Comparison of ENCODE assay signal across 21 cellular contexts in genomic region chr7:40162516-40162915, GRCh38. TPM values are rescaled to one million over a fixed set of nuclear protein-coding genes. Genes with fewer than 3 reads are reported as not detected.
"Had no signal": no experiment of that assay in that cellular context is flagged by ENCODE, and none has a peak within 500 bp of the region (broad histone marks: within the 10 kb centered on the region; RNA-seq: fewer than 3 reads in every experiment).

No MANE protein-coding gene starts in this region.

- H3K36me3 Mint-ChIP-seq: activated CD4-positive, alpha-beta memory T cell treated with anti-CD3 and anti-CD28 coated beads for 36 hours; natural killer cell treated with Interleukin-12 subunit alpha and Interleukin-12 subunit beta and Interleukin-15 and Interleukin-18, amount 100 ng/mL, for 72 hours; stimulated activated memory B cell treated with anti-CD40 and anti-IgM and Interleukin-4, amounts not matched to agents 10 μg/mL and 1 μg/mL and 100 μg/mL, for 72 hours; T-cell had no signal

- H3K4me3 ChIP-seq: esophagus muscularis mucosa, right lobe of liver, thoracic aorta, upper lobe of right lung had no signal

- H3K27me3 Mint-ChIP-seq: activated B cell treated with CpG ODN at 0.5 μM for 24 hours; stimulated activated memory B cell treated with anti-CD40 and anti-IgM and Interleukin-4, amounts not matched to agents 10 μg/mL and 1 μg/mL and 100 μg/mL, for 72 hours had no signal

- H3K36me3 ChIP-seq: esophagus muscularis mucosa, neutrophil, right lobe of liver, thoracic aorta, upper lobe of right lung had no signal

- H2AFZ ChIP-seq: parathyroid adenoma had no signal

- H3K27ac ChIP-seq: esophagus muscularis mucosa, neutrophil, parathyroid adenoma, right lobe of liver, thoracic aorta, upper lobe of right lung had no signal

- H3K79me2 ChIP-seq: parathyroid adenoma had no signal

- DNase-seq: activated B cell treated with CpG ODN at 0.5 μM for 24 hours; activated CD4-positive, alpha-beta memory T cell treated with anti-CD3 and anti-CD28 coated beads for 36 hours; activated CD4-positive, alpha-beta T cell treated with anti-CD3 and anti-CD28 coated beads for 4 hours; activated naive CD4-positive, alpha-beta T cell treated with Interleukin-2 at 50 U/mL for 16 hours; activated T-cell treated with anti-CD3 and anti-CD28 coated beads for 4 hours; anterior cingulate cortex; cerebellar nuclear complex; effector CD8-positive, alpha-beta T cell; left cardiac atrium; mesendoderm; right lobe of liver; stimulated activated CD4-positive, alpha-beta T cell treated with anti-CD3 and anti-CD28 coated beads, Interleukin-4, amount 100 ng/mL, for 4 hours; T-cell; upper lobe of right lung had no signal

- ATAC-seq: left cardiac atrium; natural killer cell treated with Interleukin-12 subunit alpha and Interleukin-12 subunit beta and Interleukin-15 and Interleukin-18, amount 100 ng/mL, for 72 hours; right lobe of liver; stimulated activated memory B cell treated with anti-CD40 and anti-IgM and Interleukin-4, amounts not matched to agents 10 μg/mL and 1 μg/mL and 100 μg/mL, for 72 hours; T-cell; upper lobe of right lung had no signal

- H3K27ac Mint-ChIP-seq: activated B cell treated with CpG ODN at 0.5 μM for 24 hours; activated CD4-positive, alpha-beta memory T cell treated with anti-CD3 and anti-CD28 coated beads for 36 hours; activated T-helper 1 cell treated with anti-CD3 and anti-CD28 coated beads, Interleukin-12 subunit alpha, Interleukin-12 subunit beta, Interleukin-2, Interleukin-4 antibody, amounts not matched to agents 30 ng/mL and 10 ng/mL and 1 ng/mL, durations not matched to agents 14 hours and 24 hours and 36 hours; natural killer cell treated with Interleukin-12 subunit alpha and Interleukin-12 subunit beta and Interleukin-15 and Interleukin-18, amount 100 ng/mL, for 72 hours; stimulated activated memory B cell treated with anti-CD40 and anti-IgM and Interleukin-4, amounts not matched to agents 10 μg/mL and 1 μg/mL and 100 μg/mL, for 72 hours; T-cell had no signal

- H3K4me1 Mint-ChIP-seq: activated B cell treated with CpG ODN at 0.5 μM for 24 hours; stimulated activated memory B cell treated with anti-CD40 and anti-IgM and Interleukin-4, amounts not matched to agents 10 μg/mL and 1 μg/mL and 100 μg/mL, for 72 hours; T-cell had no signal

- H3K4me1 ChIP-seq: esophagus muscularis mucosa, parathyroid adenoma, right lobe of liver, upper lobe of right lung had no signal

- H3K9me3 ChIP-seq: esophagus muscularis mucosa, neutrophil, right lobe of liver, thoracic aorta, upper lobe of right lung had no signal

- H3K4me3 Mint-ChIP-seq: activated B cell treated with CpG ODN at 0.5 μM for 24 hours; activated CD4-positive, alpha-beta memory T cell treated with anti-CD3 and anti-CD28 coated beads for 36 hours; activated T-helper 1 cell treated with anti-CD3 and anti-CD28 coated beads, Interleukin-12 subunit alpha, Interleukin-12 subunit beta, Interleukin-2, Interleukin-4 antibody, amounts not matched to agents 30 ng/mL and 10 ng/mL and 1 ng/mL, durations not matched to agents 14 hours and 24 hours and 36 hours; natural killer cell treated with Interleukin-12 subunit alpha and Interleukin-12 subunit beta and Interleukin-15 and Interleukin-18, amount 100 ng/mL, for 72 hours; stimulated activated memory B cell treated with anti-CD40 and anti-IgM and Interleukin-4, amounts not matched to agents 10 μg/mL and 1 μg/mL and 100 μg/mL, for 72 hours; T-cell had no signal

- H3K9ac ChIP-seq: parathyroid adenoma had no signal

- H3K27me3 ChIP-seq: esophagus muscularis mucosa, neutrophil, right lobe of liver, upper lobe of right lung had no signal

- H3K9me3 Mint-ChIP-seq: activated B cell treated with CpG ODN at 0.5 μM for 24 hours; activated CD4-positive, alpha-beta memory T cell treated with anti-CD3 and anti-CD28 coated beads for 36 hours; activated T-helper 1 cell treated with anti-CD3 and anti-CD28 coated beads, Interleukin-12 subunit alpha, Interleukin-12 subunit beta, Interleukin-2, Interleukin-4 antibody, amounts not matched to agents 30 ng/mL and 10 ng/mL and 1 ng/mL, durations not matched to agents 14 hours and 24 hours and 36 hours; natural killer cell treated with Interleukin-12 subunit alpha and Interleukin-12 subunit beta and Interleukin-15 and Interleukin-18, amount 100 ng/mL, for 72 hours; stimulated activated memory B cell treated with anti-CD40 and anti-IgM and Interleukin-4, amounts not matched to agents 10 μg/mL and 1 μg/mL and 100 μg/mL, for 72 hours; T-cell had no signal

RNA-seq across cellular contexts. Expression of gene SUGCT, which starts 27.7 kb away (rescaled TPM):
- total RNA-seq: activated T-helper 1 cell treated with anti-CD3 and anti-CD28 coated beads, Interleukin-12 subunit alpha, Interleukin-12 subunit beta, Interleukin-2, Interleukin-4 antibody, amounts not matched to agents 30 ng/mL and 10 ng/mL and 1 ng/mL, durations not matched to agents 14 hours and 24 hours and 36 hours had no signal
